Comparison of ENCODE assay signal across 9 cellular contexts in genomic region chr15:31362886-31363285, GRCh38. TPM values are rescaled to one million over a fixed set of nuclear protein-coding genes. Genes with fewer than 3 reads are reported as not detected.
DNase-seq lines count a peak whose midpoint lies in the region; ATAC-seq and TF ChIP-seq lines count a peak whose summit lies in the region.
"Had no signal": no experiment of that assay in that cellular context is flagged by ENCODE, and none has a peak within 500 bp of the region (broad histone marks: within the 10 kb centered on the region; RNA-seq: fewer than 3 reads in every experiment).

No MANE protein-coding gene starts in this region.

- no peaks in the 10 kb centered on the region for H3K9me3 ChIP-seq in CD4-positive, alpha-beta memory T cell (ENCODE audit: control insufficient read depth in 1 of 2, low read length in 2 of 2)
- H3K9me3 ChIP-seq in left lung, result no peaks in the 10 kb centered on the region

- no peak for TF ChIP-seq CTCF in GM23338 (conservative IDR thresholded peaks at IDR 0.05; ENCODE audit: low read depth in 2 of 2)
- TF ChIP-seq CTCF in osteocyte (IDR thresholded peaks at IDR 0.05), result no peak
- TF ChIP-seq CTCF in left lung (IDR thresholded peaks at IDR 0.05), result no peak

- H3K27ac ChIP-seq in CD4-positive, alpha-beta memory T cell (ENCODE audit: low read depth, low read length), result peak overlapping the region; percentile 82
- H3K27ac ChIP-seq in GM23338 (ENCODE audit: low read depth) (no peak overlapping the region), angular gyrus (ENCODE audit: low read depth, low read length) (peak overlapping the region; percentile 1), left lung (peak overlapping the region in 1 of 2 donors; percentile 94)

- no peaks in the 10 kb centered on the region for H3K27me3 ChIP-seq in CD4-positive, alpha-beta memory T cell (ENCODE audit: insufficient read depth, low read length)
- H3K27me3 ChIP-seq in GM23338 (ENCODE audit: insufficient read depth) (no peaks in the 10 kb centered on the region), left lung (no peaks in the 10 kb centered on the region)

- CTCF ChIA-PET in CD4-positive, alpha-beta memory T cell (lab: Charles Lee; ENCODE audit: partially characterized antibody), result interaction anchor here (1.0 to 11.3 kb wide), 12 partner anchors 11 to 148 kb away, joined by 3 to 137 read pairs (median 14); no protein-coding TSS in a partner anchor

- H3K4me2 ChIP-seq in GM23338, result peak overlapping the region; percentile 70; the same call in 1 of the 2 replicates

- peak in 1 of 5 donors; percentile 31 for DNase-seq in CD4-positive, alpha-beta memory T cell
- DNase-seq in GM23338 (ENCODE audit: low spot score) (no peak), osteocyte (ENCODE audit: extremely low spot score, unreplicated experiment) (no peak), NCI-H1092 treated with DMSO at 0.1 percent for 48 hours (lab: John Stamatoyannopoulos, UW) (no peak), left lung (no peak)
- DNase-seq: NCI-H1092, NCI-H526 had no signal

- peaks cover 99% of the 10 kb centered on the region for H3K4me1 ChIP-seq in CD4-positive, alpha-beta memory T cell (ENCODE audit: insufficient read depth, low read length)
- H3K4me1 ChIP-seq in GM23338 (ENCODE audit: insufficient read depth) (peaks cover 68% of the 10 kb centered on the region), left lung (peaks cover 76 to 100% of the 10 kb centered on the region in 2 donors)

- no peaks in the 10 kb centered on the region for H3K27me3 Mint-ChIP-seq in CD4-positive, alpha-beta memory T cell
- H3K27me3 Mint-ChIP-seq in GM23338 (ENCODE audit: insufficient read depth, low read depth, poor library complexity) (peaks cover 15% of the 10 kb centered on the region), osteocyte (ENCODE audit: unreplicated experiment) (no peaks in the 10 kb centered on the region)

- no peak overlapping the region for H3K4me3 ChIP-seq in CD4-positive, alpha-beta memory T cell (ENCODE audit: low read length in 2 of 2)
- H3K4me3 ChIP-seq in GM23338, result no peak overlapping the region
- no peak overlapping the region for H3K4me3 ChIP-seq in left lung

- H2AFZ ChIP-seq in GM23338, result no peak overlapping the region

- no peaks in the 10 kb centered on the region for H3F3A ChIP-seq in GM23338 (replicated peaks; ENCODE audit: low read depth)

- H3K4me3 Mint-ChIP-seq in CD4-positive, alpha-beta memory T cell, result peak overlapping the region in 7 of 8 donors; percentile 66 to 97 (median 85)
- H3K4me3 Mint-ChIP-seq in GM23338 (no peak overlapping the region), osteocyte (ENCODE audit: unreplicated experiment) (no peak overlapping the region)

- peak overlapping the region; percentile 91 to 98 (median 96) for H3K27ac Mint-ChIP-seq in CD4-positive, alpha-beta memory T cell
- H3K27ac Mint-ChIP-seq in GM23338 (no peak overlapping the region; the same call in 1 of the 2 replicates), osteocyte (ENCODE audit: unreplicated experiment) (peak overlapping the region; percentile 1)

- H3K36me3 ChIP-seq in CD4-positive, alpha-beta memory T cell (ENCODE audit: insufficient read depth, low read length), result no peaks in the 10 kb centered on the region
- no peaks in the 10 kb centered on the region for H3K36me3 ChIP-seq in GM23338 (ENCODE audit: insufficient read depth)
- peaks cover 0 to 3% of the 10 kb centered on the region in 2 donors for H3K36me3 ChIP-seq in left lung

- ATAC-seq in GM23338 (no peak), left lung (no peak)
- no peak for ATAC-seq in activated CD4-positive, CD25-positive, alpha-beta regulatory T cell treated with anti-CD3 and anti-CD28 coated beads, Interleukin-2, amount 50 U/mL, for 24 hours

- peaks cover 0 to 1% (median 0%) of the 10 kb centered on the region in 8 donors for H3K9me3 Mint-ChIP-seq in CD4-positive, alpha-beta memory T cell
- H3K9me3 Mint-ChIP-seq in GM23338 (no peaks in the 10 kb centered on the region), osteocyte (ENCODE audit: unreplicated experiment) (no peaks in the 10 kb centered on the region)

- H3K79me2 ChIP-seq in GM23338 (replicated peaks; ENCODE audit: insufficient read depth), result peaks cover 52% of the 10 kb centered on the region

- H3K4me1 Mint-ChIP-seq in CD4-positive, alpha-beta memory T cell, result peaks cover 70 to 100% (median 93%) of the 10 kb centered on the region in 4 donors
- H3K4me1 Mint-ChIP-seq in GM23338 (peaks cover 80% of the 10 kb centered on the region), osteocyte (ENCODE audit: unreplicated experiment) (peaks cover 57% of the 10 kb centered on the region)

- POLR2A ChIA-PET in CD4-positive, alpha-beta memory T cell (lab: Charles Lee; ENCODE audit: partially characterized antibody), result interaction anchor here (0.9 to 23.9 kb wide), 14 partner anchors 9 to 148 kb away, joined by 3 to 562 read pairs (median 18); partner anchors contain the start of gene KLF13

- intact Hi-C loops in CD4-positive, alpha-beta memory T cell (cut with micrococcal nuclease), result no loop called here
- intact Hi-C loops in left lung (cut with DNase I), result no loop called here

- peaks cover 0 to 25% of the 10 kb centered on the region in 2 donors for H3K36me3 Mint-ChIP-seq in CD4-positive, alpha-beta memory T cell
- no peaks in the 10 kb centered on the region for H3K36me3 Mint-ChIP-seq in GM23338 (ENCODE audit: low read depth)
- no peaks in the 10 kb centered on the region for H3K36me3 Mint-ChIP-seq in osteocyte (ENCODE audit: unreplicated experiment)

- H3K9me2 ChIP-seq in GM23338 (ENCODE audit: insufficient read depth), result no peaks in the 10 kb centered on the region

- peaks cover 4% of the 10 kb centered on the region; the same call in 1 of the 2 replicates for H4K20me1 ChIP-seq in GM23338 (replicated peaks; ENCODE audit: insufficient read depth)

TF ChIP-seq in GM23338, 12 proteins besides CTCF, POLR2A, EP300 and RAD21 (continues in another document):
- no peak for TF ChIP-seq STAT1 (IDR thresholded peaks at IDR 0.05; ENCODE audit: unreplicated experiment)
- TF ChIP-seq ZNF462 (CRISPR knock-in tag; IDR thresholded peaks at IDR 0.05), result no peak

RNA-seq across cellular contexts. Expression of gene KLF13, which starts 36.3 kb away (rescaled TPM):
- total RNA-seq in CD4-positive, alpha-beta memory T cell, result 100 to 1,000 TPM; 197 to 202 TPM
- polyA plus RNA-seq in CD4-positive, alpha-beta memory T cell, result 10 to 100 TPM; 22.0 to 82.2 TPM
- total RNA-seq in GM23338 (2014; rRNA removed; shearing (Covaris generic)), result 21.5 and 23.5 TPM in 2 replicates
- polyA plus RNA-seq in GM23338 (2016; fragmentation: Nextera tagmentation; extraction: Ambion mirVana), result 28.6 and 35.7 TPM in 2 replicates
- total RNA-seq in osteocyte (54.5 and 57.7 TPM in 2 replicates), left lung (100 to 1,000 TPM; 110 to 116 TPM)

Comparison
In these comparisons a context has a peak if more than half of its experiments do, and no peak if none do; other contexts are left out.
1. H3K4me3 Mint-ChIP-seq: peak in CD4-positive, alpha-beta memory T cell (7 of 8); none in GM23338 (single experiment) and osteocyte (single experiment).